In the genomic region with DNA sequence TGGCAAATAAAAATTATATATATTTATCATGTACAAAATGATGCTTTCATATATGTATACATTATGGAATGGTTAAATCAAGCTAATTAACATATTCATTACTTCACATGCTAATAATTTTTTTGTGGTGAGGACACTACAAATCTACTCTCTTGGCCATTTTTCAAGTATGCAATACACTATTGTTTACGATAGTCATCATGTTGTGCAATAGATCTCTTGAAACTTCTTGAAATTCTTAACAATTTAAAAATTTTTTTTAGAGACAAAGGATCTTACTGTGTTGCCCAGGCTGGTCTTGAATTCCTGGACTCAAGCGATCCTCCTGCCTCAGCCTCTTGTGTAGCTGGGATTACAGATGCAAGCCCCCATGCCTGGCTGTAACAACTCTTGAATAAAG, we compare ENCODE assay signal across 22 cellular contexts. TPM values are rescaled to one million over a fixed set of nuclear protein-coding genes. Genes with fewer than 3 reads are reported as not detected.
DNase-seq lines count a peak whose midpoint lies in the region; ATAC-seq, FAIRE-seq and TF ChIP-seq lines count a peak whose summit lies in the region.
"Had no signal": no experiment of that assay in that cellular context is flagged by ENCODE, and none has a peak within 500 bp of the region (broad histone marks: within the 10 kb centered on the region; RNA-seq: fewer than 3 reads in every experiment).

No MANE protein-coding gene starts in this region.

- dilution Hi-C loops in keratinocyte (cut with MboI; ENCODE audit: extremely low pct_ligation_motif_present, low sequenced_read_pairs) = no loop called here

- FAIRE-seq in endometrium (lab: Jason Lieb, UNC) = peak; percentile 55
- no peak for FAIRE-seq in keratinocyte (lab: Jason Lieb, UNC)
- FAIRE-seq: frontal cortex had no signal

- DNase-seq in AG08395 (ENCODE audit: low spot score) (peak; percentile 32), keratinocyte (ENCODE audit: low read depth, low spot score) (no peak), NCI-H1048 (lab: John Stamatoyannopoulos, UW) (no peak)
- DNase-seq: activated CD4-positive, alpha-beta T cell treated with anti-CD3 and anti-CD28 coated beads for 36 hours; activated naive CD4-positive, alpha-beta T cell treated with anti-CD3 and anti-CD28 coated beads, Interleukin-2, amount 10 ng/mL, durations not matched to agents 7 days and 5 days; activated T-cell treated with anti-CD3 and anti-CD28 coated beads, Interleukin-2, amount 50 U/mL, for 48 hours; DMS79; kidney glomerular epithelial cell; MG63; NCI-H187; NCI-H2227 treated with DMSO at 0.1 percent for 48 hours; OCI-M1; SHP77 treated with DMSO at 0.1 percent for 48 hours had no signal

- no peak overlapping the region for H3K9ac ChIP-seq in keratinocyte (ENCODE audit: control insufficient read depth, extremely low read depth, insufficient read depth, low read length)

- TF ChIP-seq RAD21 in Ishikawa (IDR thresholded peaks at IDR 0.05; ENCODE audit: low read depth) = no peak

- no peak for ATAC-seq in HG03135 (IDR thresholded peaks at IDR 0.05; ENCODE audit: unreplicated experiment)
- ATAC-seq in GM18502 (IDR thresholded peaks at IDR 0.05; ENCODE audit: poor library complexity, unreplicated experiment) = no peak
- no peak for ATAC-seq in HG03520 (IDR thresholded peaks at IDR 0.05; ENCODE audit: unreplicated experiment)

- H3K4me3 ChIP-seq in keratinocyte (ENCODE audit: control insufficient read depth in 2 of 3, extremely low read depth in 1 of 3, insufficient read depth in 2 of 3, low read depth in 1 of 3, low read length in 3 of 3) = no peak overlapping the region
- H3K4me3 ChIP-seq: ascending aorta, MG63, right atrium auricular region, suprapubic skin had no signal

- no peaks in the 10 kb centered on the region for H3K36me3 ChIP-seq in keratinocyte (ENCODE audit: control insufficient read depth in 2 of 2, extremely low read depth in 1 of 2, insufficient read depth in 2 of 2, low read length in 2 of 2)
- H3K36me3 ChIP-seq: ascending aorta, MG63, right atrium auricular region, suprapubic skin had no signal

- no peaks in the 10 kb centered on the region for H4K20me1 ChIP-seq in keratinocyte (ENCODE audit: control insufficient read depth, extremely low read depth, insufficient read depth, low read length)

- peaks cover 25% of the 10 kb centered on the region for H3K4me1 ChIP-seq in keratinocyte (ENCODE audit: control insufficient read depth, extremely low read depth, insufficient read depth, low read length)
- H3K4me1 ChIP-seq: ascending aorta had no signal

- peak overlapping the region; percentile 22 for H3K27ac ChIP-seq in keratinocyte (ENCODE audit: control insufficient read depth, insufficient read depth, low read length)
- H3K27ac ChIP-seq: ascending aorta, right atrium auricular region, suprapubic skin had no signal

- no peak overlapping the region for H2AFZ ChIP-seq in keratinocyte (ENCODE audit: control insufficient read depth, low read length)

- H3K27me3 ChIP-seq in keratinocyte (ENCODE audit: control insufficient read depth, extremely low read depth, insufficient read depth, low read length) = no peaks in the 10 kb centered on the region
- H3K27me3 ChIP-seq: ascending aorta, MG63, right atrium auricular region, suprapubic skin had no signal

- TF ChIP-seq CTCF in keratinocyte (optimal IDR thresholded peaks at IDR 0.05 in 1 of 3, IDR thresholded peaks at IDR 0.05 in 1 of 3, conservative IDR thresholded peaks at IDR 0.05 in 1 of 3; ENCODE audit: extremely low read depth in 1 of 3, insufficient read depth in 2 of 3, low read length in 3 of 3) = no peak

- no peak overlapping the region for H3K4me2 ChIP-seq in keratinocyte (ENCODE audit: control insufficient read depth, extremely low read depth, insufficient read depth, low read depth, low read length)

- H3K9me1 ChIP-seq in keratinocyte (ENCODE audit: control insufficient read depth, extremely low read depth, insufficient read depth, low read length) = no peaks in the 10 kb centered on the region

- no peaks in the 10 kb centered on the region for H3K9me3 ChIP-seq in keratinocyte (ENCODE audit: control insufficient read depth, low read depth, low read length)
- H3K9me3 ChIP-seq: ascending aorta, right atrium auricular region, suprapubic skin had no signal

- TF ChIP-seq EP300 in Ishikawa (IDR thresholded peaks at IDR 0.05; ENCODE audit: borderline replicate concordance) = no peak

- no peaks in the 10 kb centered on the region for H3K79me2 ChIP-seq in keratinocyte (ENCODE audit: control insufficient read depth, insufficient read depth, low read length)

TF ChIP-seq in Ishikawa, 13 proteins besides CTCF, POLR2A, EP300 and RAD21:
- TF ChIP-seq CREB1 (IDR thresholded peaks at IDR 0.05; ENCODE audit: low read depth) (no peak), TEAD4 (IDR thresholded peaks at IDR 0.05) (no peak), YY1 (IDR thresholded peaks at IDR 0.05; ENCODE audit: low read depth) (no peak), REST (IDR thresholded peaks at IDR 0.05; ENCODE audit: low read depth) (no peak), EGR1 (IDR thresholded peaks at IDR 0.05) (no peak), CEBPB (IDR thresholded peaks at IDR 0.05) (peak; percentile 71)

RNA-seq across cellular contexts. Expression of gene SHOC1, which starts 45.2 kb away (rescaled TPM):
- polyA plus RNA-seq in keratinocyte = 0.01 to 0.03 TPM in 2 of 3 replicates, not detected in the other
- 0.59 TPM for polyA plus RNA-seq in keratinocyte (2011; ENCODE audit: low read depth)
- polyA plus RNA-seq in keratinocyte (2011; cell fraction: cytosol; rRNA removed) = not detected in 2 replicates
- 0.04 TPM in 1 of 2 replicates, not detected in the other for polyA plus RNA-seq in keratinocyte (2011; cell fraction: nucleus; rRNA removed)
- 0.39 TPM in 1 of 2 replicates, not detected in the other for polyA plus RNA-seq in keratinocyte (2012; ENCODE audit: low replicate concordance)
- 0.10 TPM in 1 of 3 replicates, not detected in the others for polyA minus RNA-seq in keratinocyte
- polyA minus RNA-seq in keratinocyte (2011; cell fraction: cytosol; rRNA and poly(A)+ RNA removed) = not detected
- polyA minus RNA-seq in keratinocyte (2011; cell fraction: nucleus; rRNA and poly(A)+ RNA removed) = 0.08 TPM in 1 of 2 replicates, not detected in the other

RNA-seq across cellular contexts. Expression of gene UGCG, which starts 56.6 kb away (rescaled TPM):
- 29.0 to 49.8 TPM (median 30.1 TPM) in 3 replicates for polyA plus RNA-seq in keratinocyte
- 145 TPM for polyA plus RNA-seq in keratinocyte (2011; ENCODE audit: low read depth)
- polyA plus RNA-seq in keratinocyte (2011; cell fraction: cytosol; rRNA removed) = 13.4 and 26.8 TPM in 2 replicates
- polyA plus RNA-seq in keratinocyte (2011; cell fraction: nucleus; rRNA removed) = 33.9 and 53.9 TPM in 2 replicates
- polyA plus RNA-seq in keratinocyte (2012; ENCODE audit: low replicate concordance) = 21.3 and 63.4 TPM in 2 replicates
- polyA minus RNA-seq in keratinocyte = 11.8 to 40.9 TPM (median 19.6 TPM) in 3 replicates
- polyA minus RNA-seq in keratinocyte (2011; cell fraction: cytosol; rRNA and poly(A)+ RNA removed) = 46.6 TPM
- 46.6 and 79.5 TPM in 2 replicates for polyA minus RNA-seq in keratinocyte (2011; cell fraction: nucleus; rRNA and poly(A)+ RNA removed)
